8 cellular contexts compared by ENCODE assay signal in genomic region chr14:24194873-24195185, GRCh38. TPM values are rescaled to one million over a fixed set of nuclear protein-coding genes. Genes with fewer than 3 reads are reported as not detected.
A peak's percentile ranks its signal among the peaks of the same experiment; 100 is the strongest.
DNase-seq lines count a peak whose midpoint lies in the region; ATAC-seq, FAIRE-seq and TF ChIP-seq lines count a peak whose summit lies in the region.

No MANE protein-coding gene starts in this region.

- CTCF ChIA-PET in CD4-positive, alpha-beta memory T cell (lab: Charles Lee; ENCODE audit: partially characterized antibody), result interaction anchor here (0.9 to 3.7 kb wide), 6 partner anchors 15 to 103 kb away, joined by 3 to 23 read pairs (median 8); partner anchors contain the start of genes CHMP4A, IRF9, MDP1 and TINF2
- CTCF ChIA-PET in RWPE1 (lab: Yijun Ruan, JAX), result interaction anchor here (0.6 kb wide), 1 partner anchor 48 kb away, joined by 3 read pairs; no protein-coding TSS in a partner anchor

- TF ChIP-seq CTCF in RWPE1 (conservative IDR thresholded peaks at IDR 0.05; ENCODE audit: low read depth), result no peak
- TF ChIP-seq CTCF in epithelial cell of proximal tubule (conservative IDR thresholded peaks at IDR 0.05; ENCODE audit: low read depth, low read length), result no peak
- no peak for TF ChIP-seq CTCF in osteocyte (IDR thresholded peaks at IDR 0.05)

- H3K27ac ChIP-seq in CD4-positive, alpha-beta memory T cell (ENCODE audit: low read depth, low read length), result peak overlapping the region; percentile 98
- H3K27ac ChIP-seq in RWPE1, result peak overlapping the region; percentile 92

- no peaks in the 10 kb centered on the region for H3K9me3 ChIP-seq in CD4-positive, alpha-beta memory T cell (ENCODE audit: control insufficient read depth in 1 of 2, low read length in 2 of 2)

- H3K27me3 ChIP-seq in CD4-positive, alpha-beta memory T cell (ENCODE audit: insufficient read depth, low read length), result no peaks in the 10 kb centered on the region

- intact Hi-C loops in CD4-positive, alpha-beta memory T cell (cut with micrococcal nuclease), result loop anchor here (1.0 to 2.0 kb wide), 4 partner anchors 18 to 76 kb away; partner anchors contain the start of genes CHMP4A, GMPR2, IRF9 and NEDD8

- POLR2A ChIA-PET in CD4-positive, alpha-beta memory T cell (lab: Charles Lee; ENCODE audit: partially characterized antibody), result interaction anchor here (0.7 to 4.3 kb wide), 28 partner anchors 8 to 248 kb away, joined by 3 to 107 read pairs (median 11); partner anchors contain the start of genes CBLN3, CHMP4A, DCAF11 and EMC9
- POLR2A ChIA-PET in RWPE1 (lab: Yijun Ruan, JAX; ENCODE audit: low non-redundant PET), result interaction anchor here (0.6 kb wide), 1 partner anchor 29 kb away, joined by 4 read pairs; no protein-coding TSS in a partner anchor

- no peak for ATAC-seq in HG02970 (IDR thresholded peaks at IDR 0.05; ENCODE audit: low FRiP score, unreplicated experiment)

- H3K4me3 Mint-ChIP-seq in CD4-positive, alpha-beta memory T cell, result peak overlapping the region; percentile 93 to 98 (median 94)
- H3K4me3 Mint-ChIP-seq in osteocyte (ENCODE audit: unreplicated experiment), result peak overlapping the region; percentile 88

- no peak for DNase-seq in CD4-positive, alpha-beta memory T cell
- DNase-seq in RWPE1 (ENCODE audit: low spot score) (no peak), epithelial cell of proximal tubule (ENCODE audit: low read depth) (no peak), osteocyte (ENCODE audit: extremely low spot score, unreplicated experiment) (no peak), HuH-7.5 (ENCODE audit: low spot score) (no peak), urothelium cell line (ENCODE audit: low spot score) (no peak)
- no peak for DNase-seq in stimulated activated CD4-positive, alpha-beta T cell treated with anti-CD3 and anti-CD28 coated beads, Interleukin-15, amount 100 ng/mL, for 24 hours

- peaks cover 19 to 44% of the 10 kb centered on the region in 2 donors for H3K36me3 Mint-ChIP-seq in CD4-positive, alpha-beta memory T cell
- peaks cover 20% of the 10 kb centered on the region for H3K36me3 Mint-ChIP-seq in osteocyte (ENCODE audit: unreplicated experiment)

- peaks cover 32 to 67% (median 53%) of the 10 kb centered on the region in 4 donors for H3K4me1 Mint-ChIP-seq in CD4-positive, alpha-beta memory T cell
- H3K4me1 Mint-ChIP-seq in osteocyte (ENCODE audit: unreplicated experiment), result peaks cover 37% of the 10 kb centered on the region

- peaks cover 37% of the 10 kb centered on the region for H3K4me1 ChIP-seq in CD4-positive, alpha-beta memory T cell (ENCODE audit: insufficient read depth, low read length)

- peak overlapping the region; percentile 92 to 99 (median 97) for H3K27ac Mint-ChIP-seq in CD4-positive, alpha-beta memory T cell
- peak overlapping the region; percentile 95 for H3K27ac Mint-ChIP-seq in osteocyte (ENCODE audit: unreplicated experiment)

- no peaks in the 10 kb centered on the region for H3K27me3 Mint-ChIP-seq in CD4-positive, alpha-beta memory T cell
- no peaks in the 10 kb centered on the region for H3K27me3 Mint-ChIP-seq in osteocyte (ENCODE audit: unreplicated experiment)

- peaks cover 15% of the 10 kb centered on the region for H3K36me3 ChIP-seq in CD4-positive, alpha-beta memory T cell (ENCODE audit: insufficient read depth, low read length)

- no peak for FAIRE-seq in urothelium cell line (lab: Jason Lieb, UNC)

- H3K4me3 ChIP-seq in CD4-positive, alpha-beta memory T cell (ENCODE audit: low read length in 2 of 2), result peak overlapping the region; percentile 87 to 90
- peak overlapping the region; percentile 74 for H3K4me3 ChIP-seq in epithelial cell of proximal tubule (ENCODE audit: low read depth, low read length)

- peaks cover 0 to 2% (median 0%) of the 10 kb centered on the region in 8 donors for H3K9me3 Mint-ChIP-seq in CD4-positive, alpha-beta memory T cell
- H3K9me3 Mint-ChIP-seq in osteocyte (ENCODE audit: unreplicated experiment), result no peaks in the 10 kb centered on the region

RNA-seq across cellular contexts. Expression of gene TM9SF1, which starts 0.4 kb away (rescaled TPM):
- total RNA-seq in CD4-positive, alpha-beta memory T cell, result 10 to 100 TPM; 24.1 to 26.3 TPM
- polyA plus RNA-seq in CD4-positive, alpha-beta memory T cell, result 10 to 100 TPM; 38.4 to 40.6 TPM
- total RNA-seq in epithelial cell of proximal tubule (54.4 and 84.1 TPM in 2 replicates), osteocyte (69.5 and 81.8 TPM in 2 replicates)

RNA-seq across cellular contexts. Expression of gene IPO4, which starts 6.2 kb away (rescaled TPM):
- 10 to 100 TPM; 22.4 to 30.2 TPM for total RNA-seq in CD4-positive, alpha-beta memory T cell
- 10 to 100 TPM; 19.8 to 20.2 TPM for polyA plus RNA-seq in CD4-positive, alpha-beta memory T cell
- 60.4 and 102 TPM in 2 replicates for total RNA-seq in epithelial cell of proximal tubule
- total RNA-seq in osteocyte, result 34.6 and 36.5 TPM in 2 replicates

RNA-seq across cellular contexts. Expression of gene TSSK4, which starts 10.7 kb away (rescaled TPM):
- 1 to 10 TPM; 1.2 to 1.9 TPM for total RNA-seq in CD4-positive, alpha-beta memory T cell
- polyA plus RNA-seq in CD4-positive, alpha-beta memory T cell, result 1 to 10 TPM in 1 of 2 donors, under 1 TPM in 1; 0.47 to 1.3 TPM
- not detected in 2 replicates for total RNA-seq in epithelial cell of proximal tubule
- total RNA-seq in osteocyte, result not detected in 2 replicates

RNA-seq across cellular contexts. Expression of gene CHMP4A, which starts 18.5 kb away (rescaled TPM):
- 100 to 1,000 TPM in 1 of 2 experiments, 10 to 100 TPM in 1; 99.3 to 101 TPM for total RNA-seq in CD4-positive, alpha-beta memory T cell
- 100 to 1,000 TPM; 164 to 194 TPM for polyA plus RNA-seq in CD4-positive, alpha-beta memory T cell
- total RNA-seq in epithelial cell of proximal tubule (42.8 and 88.4 TPM in 2 replicates), osteocyte (38.1 and 45.3 TPM in 2 replicates)

RNA-seq across cellular contexts. Expression of gene MDP1, which starts 21.0 kb away (rescaled TPM):
- total RNA-seq in CD4-positive, alpha-beta memory T cell, result 10 to 100 TPM; 12.5 to 15.3 TPM
- polyA plus RNA-seq in CD4-positive, alpha-beta memory T cell, result 10 to 100 TPM; 27.3 to 28.1 TPM
- total RNA-seq in epithelial cell of proximal tubule (15.6 and 26.1 TPM in 2 replicates), osteocyte (23.8 and 25.4 TPM in 2 replicates)
